Comparison of ENCODE assay signal across 1 cellular context in genomic region chr2:44746367-44746766, GRCh38.
TF ChIP-seq lines count a peak whose summit lies in the region.

No MANE protein-coding gene starts in this region.

TF ChIP-seq in GM23338, 12 proteins besides CTCF, POLR2A, EP300 and RAD21:
- TF ChIP-seq ZNF462 (CRISPR knock-in tag; IDR thresholded peaks at IDR 0.05), result no peak
- no peak for TF ChIP-seq POLR2AphosphoS5 (IDR thresholded peaks at IDR 0.05; ENCODE audit: low read depth)
- TF ChIP-seq NANOG (IDR thresholded peaks at IDR 0.05; ENCODE audit: borderline replicate concordance), result no peak
- TF ChIP-seq ETS1 (IDR thresholded peaks at IDR 0.05), result no peak
- no peak for TF ChIP-seq ZNF331 (CRISPR knock-in tag; IDR thresholded peaks at IDR 0.05; ENCODE audit: low read depth)
- TF ChIP-seq EZH2 (IDR thresholded peaks at IDR 0.05; ENCODE audit: low read depth, unreplicated experiment), result no peak
- no peak for TF ChIP-seq REST (IDR thresholded peaks at IDR 0.05; ENCODE audit: unreplicated experiment)
- TF ChIP-seq EZH2phosphoT487 (IDR thresholded peaks at IDR 0.05; ENCODE audit: unreplicated experiment), result no peak
- no peak for TF ChIP-seq STAT1 (IDR thresholded peaks at IDR 0.05; ENCODE audit: unreplicated experiment)
- TF ChIP-seq ZNF114 (CRISPR knock-in tag; IDR thresholded peaks at IDR 0.05), result no peak
- no peak for TF ChIP-seq JUNB (IDR thresholded peaks at IDR 0.05; ENCODE audit: unreplicated experiment)
- TF ChIP-seq CREB1 (CRISPR knock-in tag; IDR thresholded peaks at IDR 0.05; ENCODE audit: low read depth), result no peak
